ENCODE assay signal across 9 cellular contexts in the genomic region with DNA sequence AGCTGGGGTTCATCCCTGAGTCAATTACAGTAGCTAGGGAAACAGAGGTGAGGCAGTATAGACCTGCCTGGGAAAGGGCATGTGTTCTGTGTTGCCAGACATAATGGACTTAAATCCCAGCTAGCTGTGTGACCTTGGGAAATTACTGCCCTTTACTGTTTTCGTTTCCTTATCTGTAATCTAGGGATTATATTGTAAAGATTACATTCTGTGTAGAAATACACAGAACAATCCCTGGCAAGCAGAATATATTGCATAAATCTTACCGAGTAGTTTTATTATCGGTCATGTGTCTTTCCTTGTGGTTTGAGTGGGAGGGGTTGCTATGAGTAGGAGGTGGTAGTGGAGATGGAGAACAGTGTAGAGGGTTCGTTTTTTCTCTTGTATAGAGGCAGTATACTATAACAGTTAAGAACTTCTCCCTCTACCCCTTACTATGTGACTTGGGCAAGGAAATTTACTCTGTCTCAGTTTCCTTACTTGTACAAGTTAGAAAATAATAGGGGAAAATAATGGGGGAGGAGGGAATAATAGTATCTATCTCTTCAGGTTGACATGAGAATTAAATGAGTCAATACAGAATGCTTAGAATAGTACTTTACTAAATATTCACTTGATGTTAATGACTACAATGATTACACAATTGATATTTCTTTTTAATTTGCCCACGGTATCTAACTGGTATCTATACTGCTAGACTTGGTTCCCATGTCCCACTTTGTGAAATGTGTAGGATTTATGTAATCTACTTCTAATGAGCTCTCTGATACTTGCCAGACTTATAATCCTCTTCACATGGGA. TPM values are rescaled to one million over a fixed set of nuclear protein-coding genes. Genes with fewer than 3 reads are reported as not detected.
DNase-seq lines count a peak whose midpoint lies in the region; ATAC-seq and TF ChIP-seq lines count a peak whose summit lies in the region.
"Had no signal": no experiment of that assay in that cellular context is flagged by ENCODE, and none has a peak within 500 bp of the region (broad histone marks: within the 10 kb centered on the region; RNA-seq: fewer than 3 reads in every experiment).

No MANE protein-coding gene starts in this region.

- no peaks in the 10 kb centered on the region for H3K27me3 ChIP-seq in CD4-positive, CD25-positive, alpha-beta regulatory T cell (ENCODE audit: control insufficient read depth, insufficient read depth, low read length)
- no peaks in the 10 kb centered on the region for H3K27me3 ChIP-seq in adipocyte (replicated peaks; ENCODE audit: control insufficient read depth, insufficient read depth, low read length)
- H3K27me3 ChIP-seq in endodermal cell (ENCODE audit: control insufficient read depth, insufficient read depth, low read length, poor library complexity, severe bottlenecking): no peaks in the 10 kb centered on the region
- no peaks in the 10 kb centered on the region for H3K27me3 ChIP-seq in MG63

- H3K4me3 Mint-ChIP-seq in CD4-positive, CD25-positive, alpha-beta regulatory T cell: peak overlapping the region in 1 of 4 donors; percentile 73
- no peak overlapping the region for H3K4me3 Mint-ChIP-seq in endodermal cell
- H3K4me3 Mint-ChIP-seq: neural crest cell had no signal

- H3K4me1 Mint-ChIP-seq in CD4-positive, CD25-positive, alpha-beta regulatory T cell: peaks cover 7 to 12% (median 8%) of the 10 kb centered on the region in 4 donors
- peaks cover 13% of the 10 kb centered on the region for H3K4me1 Mint-ChIP-seq in endodermal cell
- H3K4me1 Mint-ChIP-seq: neural crest cell had no signal

- no peak for TF ChIP-seq CTCF in endodermal cell (conservative IDR thresholded peaks at IDR 0.05)

- H3K27me3 Mint-ChIP-seq in CD4-positive, CD25-positive, alpha-beta regulatory T cell: no peaks in the 10 kb centered on the region
- no peaks in the 10 kb centered on the region for H3K27me3 Mint-ChIP-seq in endodermal cell (ENCODE audit: insufficient read depth)

- H3K9me3 Mint-ChIP-seq in CD4-positive, CD25-positive, alpha-beta regulatory T cell: no peaks in the 10 kb centered on the region
- H3K9me3 Mint-ChIP-seq in endodermal cell: peaks cover 2% of the 10 kb centered on the region
- H3K9me3 Mint-ChIP-seq: neural crest cell had no signal

- peak in 1 of 3 donors; percentile 38 for DNase-seq in CD4-positive, CD25-positive, alpha-beta regulatory T cell
- peak; percentile 75 for DNase-seq in adipocyte (ENCODE audit: low read depth)
- no peak for DNase-seq in activated gamma-delta T cell treated with Interleukin-2 at 50 U/mL for 16 hours
- no peak for DNase-seq in endodermal cell
- DNase-seq in NCI-H1417 treated with DMSO at 0.1 percent for 48 hours (lab: John Stamatoyannopoulos, UW): no peak
- no peak for DNase-seq in MG63

- H3K36me3 Mint-ChIP-seq in CD4-positive, CD25-positive, alpha-beta regulatory T cell: no peaks in the 10 kb centered on the region
- no peaks in the 10 kb centered on the region for H3K36me3 Mint-ChIP-seq in endodermal cell (ENCODE audit: low read depth)

- H3K4me1 ChIP-seq in CD4-positive, CD25-positive, alpha-beta regulatory T cell (ENCODE audit: control insufficient read depth, insufficient read depth, low read length, poor library complexity, severe bottlenecking): no peaks in the 10 kb centered on the region
- H3K4me1 ChIP-seq in adipocyte (ENCODE audit: control insufficient read depth, insufficient read depth, low read length) (peaks cover 9% of the 10 kb centered on the region), endodermal cell (ENCODE audit: control insufficient read depth, insufficient read depth, low read length) (peaks cover 3% of the 10 kb centered on the region)

- no peaks in the 10 kb centered on the region for H3K9me3 ChIP-seq in CD4-positive, CD25-positive, alpha-beta regulatory T cell (ENCODE audit: control insufficient read depth in 2 of 2, low read length in 2 of 2)
- no peaks in the 10 kb centered on the region for H3K9me3 ChIP-seq in adipocyte (ENCODE audit: control insufficient read depth, low read length)
- H3K9me3 ChIP-seq in endodermal cell (ENCODE audit: control insufficient read depth, low read length): no peaks in the 10 kb centered on the region
- no peaks in the 10 kb centered on the region for H3K9me3 ChIP-seq in MG63

- ATAC-seq in CD4-positive, CD25-positive, alpha-beta regulatory T cell (ENCODE audit: low read depth in 2 of 2): peak in 1 of 2 donors; percentile 50
- ATAC-seq in GM19468 (IDR thresholded peaks at IDR 0.05; ENCODE audit: extremely low read depth, unreplicated experiment): peak; percentile 43
- ATAC-seq in HG03469 (IDR thresholded peaks at IDR 0.05; ENCODE audit: unreplicated experiment): peak; percentile 86

- H3K9ac ChIP-seq in adipocyte (ENCODE audit: low read length) (no peak overlapping the region), endodermal cell (ENCODE audit: extremely low read depth, low read length, poor library complexity, severe bottlenecking) (no peak overlapping the region)

- no peak overlapping the region for H3K4me3 ChIP-seq in CD4-positive, CD25-positive, alpha-beta regulatory T cell (ENCODE audit: low read depth, low read length)
- H3K4me3 ChIP-seq in adipocyte (ENCODE audit: low read length): no peak overlapping the region
- H3K4me3 ChIP-seq in endodermal cell (ENCODE audit: low read length): no peak overlapping the region
- no peak overlapping the region for H3K4me3 ChIP-seq in MG63

- H3K27ac Mint-ChIP-seq in CD4-positive, CD25-positive, alpha-beta regulatory T cell: peak overlapping the region in 2 of 3 donors; percentile 17 to 76
- H3K27ac Mint-ChIP-seq in endodermal cell: no peak overlapping the region

- no peaks in the 10 kb centered on the region for H3K36me3 ChIP-seq in CD4-positive, CD25-positive, alpha-beta regulatory T cell (ENCODE audit: control insufficient read depth, insufficient read depth, low read length)
- H3K36me3 ChIP-seq in adipocyte (ENCODE audit: control insufficient read depth, insufficient read depth, low read length, severe bottlenecking) (peaks cover 4% of the 10 kb centered on the region), endodermal cell (ENCODE audit: control insufficient read depth, insufficient read depth, low read length) (no peaks in the 10 kb centered on the region), MG63 (no peaks in the 10 kb centered on the region)

- no peak overlapping the region for H3K27ac ChIP-seq in CD4-positive, CD25-positive, alpha-beta regulatory T cell (ENCODE audit: insufficient read depth, low read length, poor library complexity, severe bottlenecking)
- H3K27ac ChIP-seq in endodermal cell (ENCODE audit: low read depth, low read length): no peak overlapping the region

- 100% methylated on average over 4 of the region's 5 CpGs; no CpG with 5 or more reads in 1 of the 2 experiments for WGBS in endodermal cell (ENCODE audit: insufficient coverage in 1 of 2, insufficient read length in 1 of 2), 2 experiments

RNA-seq across cellular contexts. Expression of a gene that starts 7.1 kb away (rescaled TPM):
- total RNA-seq in CD4-positive, CD25-positive, alpha-beta regulatory T cell: 39.0 TPM
- 10 to 100 TPM in 3 of 4 donors, 1 to 10 TPM in 1; 9.6 to 13.1 (median 11.1) TPM for polyA plus RNA-seq in CD4-positive, CD25-positive, alpha-beta regulatory T cell
- 10 to 100 TPM; 47.8 to 51.8 TPM for total RNA-seq in endodermal cell
- 18.4 TPM for polyA plus RNA-seq in endodermal cell (2013, experiment 1 of 2)
- polyA plus RNA-seq in endodermal cell (2013, experiment 2 of 2): 16.8 TPM
- total RNA-seq in MG63 (2014; rRNA removed; shearing (Covaris generic); ENCODE audit: low replicate concordance): 18.5 and 105 TPM in 2 replicates
